8 cellular contexts compared by ENCODE assay signal in genomic region chr13:52127783-52128702, GRCh38. TPM values are rescaled to one million over a fixed set of nuclear protein-coding genes. Genes with fewer than 3 reads are reported as not detected.
DNase-seq lines count a peak whose midpoint lies in the region; ATAC-seq, FAIRE-seq and TF ChIP-seq lines count a peak whose summit lies in the region.

No MANE protein-coding gene starts in this region.

- POLR2A ChIA-PET in activated naive CD8-positive, alpha-beta T cell treated with anti-CD3 and anti-CD28 coated beads, Interleukin-2, amount 10 ng/mL, durations not matched to agents 7 days and 5 days (lab: Charles Lee), result no interaction called here

- peak overlapping the region; percentile 85 for H3K4me3 Mint-ChIP-seq in activated naive CD8-positive, alpha-beta T cell treated with anti-CD3 and anti-CD28 coated beads, Interleukin-2, amount 10 ng/mL, durations not matched to agents 7 days and 5 days

- peaks cover 14% of the 10 kb centered on the region for H3K27me3 Mint-ChIP-seq in activated naive CD8-positive, alpha-beta T cell treated with anti-CD3 and anti-CD28 coated beads, Interleukin-2, amount 10 ng/mL, durations not matched to agents 7 days and 5 days

- H3K9me3 ChIP-seq in MG63, result no peaks in the 10 kb centered on the region
- H3K9me3 ChIP-seq in pancreas, result no peaks in the 10 kb centered on the region
- no peaks in the 10 kb centered on the region for H3K9me3 ChIP-seq in vagina

- H3K36me3 ChIP-seq in MG63 (0 out of 2 replicates have a peak, but pooled peaks cover 3% of the 10 kb centered on the region), pancreas (peaks cover 0 to 4% (median 3%) of the 10 kb centered on the region in 3 donors), vagina (peaks cover 0 to 15% of the 10 kb centered on the region in 2 donors)

- H3K4me3 ChIP-seq in MG63 (peak overlapping the region; percentile 53), pancreas (peak overlapping the region; percentile 58 to 89 (median 71)), vagina (peak overlapping the region; percentile 54 to 63)

- TF ChIP-seq POLR2A in vagina (IDR thresholded peaks at IDR 0.05), result no peak

- TF ChIP-seq CTCF in pancreas (IDR thresholded peaks at IDR 0.05) (peak; percentile 35 to 75 (median 68)), vagina (IDR thresholded peaks at IDR 0.05) (peak; percentile 32 to 80 (median 67))

- no peaks in the 10 kb centered on the region for H3K36me3 Mint-ChIP-seq in activated naive CD8-positive, alpha-beta T cell treated with anti-CD3 and anti-CD28 coated beads, Interleukin-2, amount 10 ng/mL, durations not matched to agents 7 days and 5 days

- peaks cover 11% of the 10 kb centered on the region for H3K4me1 Mint-ChIP-seq in activated naive CD8-positive, alpha-beta T cell treated with anti-CD3 and anti-CD28 coated beads, Interleukin-2, amount 10 ng/mL, durations not matched to agents 7 days and 5 days

- WGBS in pancreas, 2 donors, result 0 to 1% methylated on average over 33 of the region's 33 CpGs

- FAIRE-seq in pancreas (lab: Jason Lieb, UNC), result peak; percentile 84

- intact Hi-C loops in Right ventricle myocardium superior (cut with DNase I) (loop anchor here (5.0 kb wide), 2 partner anchors 131 to 231 kb away; no protein-coding TSS in a partner anchor), pancreas (cut with DNase I) (loop anchor here in 2 of 3 donors (5.0 to 10.0 kb wide), 2 partner anchors 123 to 231 kb away; no protein-coding TSS in a partner anchor), vagina (cut with DNase I) (loop anchor here (5.0 to 10.0 kb wide), 3 partner anchors 133 to 313 kb away; no protein-coding TSS in a partner anchor)

- ATAC-seq in GM21576 (IDR thresholded peaks at IDR 0.05; ENCODE audit: unreplicated experiment) (peak; percentile 58), Right ventricle myocardium superior (ENCODE audit: poor library complexity) (peak; percentile 92), pancreas (peak; percentile 85 to 94 (median 90))
- ATAC-seq in activated naive CD8-positive, alpha-beta T cell treated with anti-CD3 and anti-CD28 coated beads, Interleukin-2, amount 10 ng/mL, durations not matched to agents 7 days and 5 days (ENCODE audit: low read depth), result peak; percentile 53

- H3K4me1 ChIP-seq in pancreas (peaks cover 0 to 6% (median 4%) of the 10 kb centered on the region in 3 donors), vagina (peaks cover 12% of the 10 kb centered on the region)

- DNase-seq in DMS 273 treated with DMSO at 0.1 percent for 48 hours (lab: John Stamatoyannopoulos, UW), result peak; percentile 43
- peak; percentile 26 for DNase-seq in MG63
- peak; percentile 70 for DNase-seq in SK-N-DZ (ENCODE audit: low spot score)
- DNase-seq in activated naive CD8-positive, alpha-beta T cell treated with anti-CD3 and anti-CD28 coated beads, Interleukin-2, amount 10 ng/mL, durations not matched to agents 7 days and 5 days, result peak; percentile 39
- peak; percentile 49 for DNase-seq in Right ventricle myocardium superior
- peak in 4 of 6 donors; percentile 60 to 81 (median 62) for DNase-seq in pancreas
- DNase-seq in vagina (ENCODE audit: extremely low spot score in 2 of 2), result no peak

- no peaks in the 10 kb centered on the region for H3K9me3 Mint-ChIP-seq in activated naive CD8-positive, alpha-beta T cell treated with anti-CD3 and anti-CD28 coated beads, Interleukin-2, amount 10 ng/mL, durations not matched to agents 7 days and 5 days

- H3K27ac ChIP-seq in pancreas, result peak overlapping the region in 2 of 4 donors; percentile 1 to 47
- peak overlapping the region; percentile 54 for H3K27ac ChIP-seq in vagina

- H3K27ac Mint-ChIP-seq in activated naive CD8-positive, alpha-beta T cell treated with anti-CD3 and anti-CD28 coated beads, Interleukin-2, amount 10 ng/mL, durations not matched to agents 7 days and 5 days, result no peak overlapping the region

- H3K27me3 ChIP-seq in MG63, result no peaks in the 10 kb centered on the region
- H3K27me3 ChIP-seq in pancreas, result no peaks in the 10 kb centered on the region
- H3K27me3 ChIP-seq in vagina, result no peaks in the 10 kb centered on the region

RNA-seq across cellular contexts. Expression of gene NEK5, which starts 0.8 kb away (rescaled TPM):
- total RNA-seq in MG63 (2014; rRNA removed; shearing (Covaris generic); ENCODE audit: low replicate concordance), result 0.20 TPM in 1 of 2 replicates, not detected in the other
- not detected in 2 replicates for polyA plus RNA-seq in SK-N-DZ (2014; cell fraction: cytosol; rRNA removed)
- not detected in 2 replicates for polyA plus RNA-seq in SK-N-DZ (2014; cell fraction: nucleus; rRNA removed)
- total RNA-seq in activated naive CD8-positive, alpha-beta T cell treated with anti-CD3 and anti-CD28 coated beads, Interleukin-2, amount 10 ng/mL, durations not matched to agents 7 days and 5 days, result not detected
- total RNA-seq in Right ventricle myocardium superior (0.13 TPM), pancreas (under 1 TPM; 0.09 to 0.50 (median 0.18) TPM), vagina (0.98 TPM)
- under 1 TPM; 0.19 to 0.47 TPM for polyA plus RNA-seq in pancreas

RNA-seq across cellular contexts. Expression of gene NEK3, which starts 31.4 kb away (rescaled TPM):
- total RNA-seq in MG63 (2014; rRNA removed; shearing (Covaris generic); ENCODE audit: low replicate concordance), result 6.7 and 6.9 TPM in 2 replicates
- 19.5 and 28.7 TPM in 2 replicates for polyA plus RNA-seq in SK-N-DZ (2014; cell fraction: cytosol; rRNA removed)
- polyA plus RNA-seq in SK-N-DZ (2014; cell fraction: nucleus; rRNA removed), result 56.7 and 57.4 TPM in 2 replicates
- 1 to 10 TPM; 2.1 TPM for total RNA-seq in activated naive CD8-positive, alpha-beta T cell treated with anti-CD3 and anti-CD28 coated beads, Interleukin-2, amount 10 ng/mL, durations not matched to agents 7 days and 5 days
- total RNA-seq in Right ventricle myocardium superior (3.4 TPM), pancreas (1 to 10 TPM; 6.0 to 8.0 (median 6.9) TPM), vagina (16.5 TPM)
- polyA plus RNA-seq in pancreas, result 10 to 100 TPM; 22.6 to 33.4 TPM

Comparison
In these comparisons a context has a peak if more than half of its experiments do, and no peak if none do; other contexts are left out.
1. DNase-seq: peak in DMS 273 treated with DMSO at 0.1 percent for 48 hours (single experiment), MG63 (single experiment), SK-N-DZ (single experiment), activated naive CD8-positive, alpha-beta T cell treated with anti-CD3 and anti-CD28 coated beads, Interleukin-2, amount 10 ng/mL, durations not matched to agents 7 days and 5 days (single experiment), Right ventricle myocardium superior (single experiment) and pancreas (4 of 6); none in vagina (0 of 2).
2. Peak in every context shown above with its lines, with median percentiles within 50 percentile points of each other: ATAC-seq and H3K4me3 ChIP-seq.